ENCODE assay signal across 8 cellular contexts in genomic region chr1:156054500-156055342, GRCh38. TPM values are rescaled to one million over a fixed set of nuclear protein-coding genes. Genes with fewer than 3 reads are reported as not detected.
DNase-seq lines count a peak whose midpoint lies in the region; ATAC-seq, FAIRE-seq and TF ChIP-seq lines count a peak whose summit lies in the region.

Gene LAMTOR2, plus strand, starts transcription at chr1:156054782. Its CDS starts 108 bp downstream, at chr1:156054890.

- H3K36me3 ChIP-seq in psoas muscle (ENCODE audit: insufficient read depth in 1 of 2, low read depth in 1 of 2), result peaks cover 0 to 40% of the 10 kb centered on the region in 2 donors

- TF ChIP-seq CTCF in GM13977 (IDR thresholded peaks at IDR 0.05; ENCODE audit: extremely low read depth, insufficient read depth, missing control alignments) (no peak), psoas muscle (IDR thresholded peaks at IDR 0.05) (no peak)

- intact Hi-C loops in left ventricle myocardium superior (cut with micrococcal nuclease) (no loop called here), psoas muscle (cut with DNase I) (loop anchor here in 1 of 2 donors (5.0 kb wide), 1 partner anchor 37 kb away; no protein-coding TSS in a partner anchor)

- no peaks in the 10 kb centered on the region for H3K27me3 Mint-ChIP-seq in T-helper 17 cell

- H3K9me3 ChIP-seq in T-helper 17 cell (ENCODE audit: control insufficient read depth, low read length, poor library complexity, severe bottlenecking) (no peaks in the 10 kb centered on the region), psoas muscle (no peaks in the 10 kb centered on the region)

- peak; percentile 75 for ATAC-seq in HG02885 (IDR thresholded peaks at IDR 0.05; ENCODE audit: poor library complexity, unreplicated experiment)
- peak; percentile 86 for ATAC-seq in T-helper 17 cell
- ATAC-seq in left ventricle myocardium superior, result peak; percentile 89
- peak; percentile 85 to 91 (median 90) for ATAC-seq in psoas muscle

- H3K4me3 Mint-ChIP-seq in T-helper 17 cell, result peak within 1 kb of the TSS; percentile 99

- in situ Hi-C loops in GM13977 (cut with MboI; ENCODE audit: low pct_unique_long_range_greater_than_20kb, low sequenced_read_pairs, unreplicated experiment), result no loop called here

- H3K4me1 ChIP-seq in psoas muscle, result peaks cover 28% of the 10 kb centered on the region

- peaks cover 27% of the 10 kb centered on the region for H3K4me1 Mint-ChIP-seq in T-helper 17 cell

- WGBS in psoas muscle, 3 donors, result 0 to 1% (median 0%) methylated on average over 57 of the region's 57 CpGs

- DNase-seq in GM13977 (ENCODE audit: low spot score), result peak; percentile 96
- DNase-seq in NCI-H1694 treated with DMSO at 0.1 percent for 48 hours (lab: John Stamatoyannopoulos, UW), result peak; percentile 100
- peak; percentile 87 to 90 (median 89) for DNase-seq in T-helper 17 cell
- peak; percentile 79 to 99 (median 97) for DNase-seq in amygdala (lab: John Stamatoyannopoulos, UW)
- peak; percentile 99 for DNase-seq in left ventricle myocardium superior
- DNase-seq in psoas muscle, result peak; percentile 99
- peak; percentile 96 for DNase-seq in urothelium cell line (ENCODE audit: low spot score)

- FAIRE-seq in urothelium cell line (lab: Jason Lieb, UNC), result no peak

- peak within 1 kb of the TSS; percentile 88 for H3K27ac Mint-ChIP-seq in T-helper 17 cell

- H3K27ac ChIP-seq in psoas muscle, result peak within 1 kb of the TSS; percentile 96

- peak within 1 kb of the TSS; percentile 97 for H3K4me3 ChIP-seq in psoas muscle

- H3K27me3 ChIP-seq in psoas muscle (ENCODE audit: insufficient read depth in 3 of 3, low read length in 2 of 3), result no peaks in the 10 kb centered on the region

- H3K36me3 Mint-ChIP-seq in T-helper 17 cell (ENCODE audit: low read depth), result peaks cover 4% of the 10 kb centered on the region

RNA-seq across cellular contexts. Expression of gene LAMTOR2, which starts in this region (rescaled TPM):
- 10 to 100 TPM; 19.4 to 21.4 TPM for total RNA-seq in T-helper 17 cell
- total RNA-seq in left ventricle myocardium superior, result 65.6 TPM
- 10 to 100 TPM; 46.1 to 63.9 (median 51.2) TPM for total RNA-seq in psoas muscle
- 100 to 1,000 TPM in 1 of 3 donors, 10 to 100 TPM in 2; 89.0 to 101 (median 95.7) TPM for polyA plus RNA-seq in psoas muscle

Comparison
In these comparisons a context has a peak if more than half of its experiments do, and no peak if none do; other contexts are left out.
1. Peak in every context shown above with its lines: DNase-seq, ATAC-seq, H3K4me3 ChIP-seq and H3K27ac ChIP-seq.